ENCODE assay signal across 22 cellular contexts in genomic region chr19:904545-904944, GRCh38. TPM values are rescaled to one million over a fixed set of nuclear protein-coding genes. Genes with fewer than 3 reads are reported as not detected.
DNase-seq lines count a peak whose midpoint lies in the region; ATAC-seq and TF ChIP-seq lines count a peak whose summit lies in the region.
"Had no signal": no experiment of that assay in that cellular context is flagged by ENCODE, and none has a peak within 500 bp of the region (broad histone marks: within the 10 kb centered on the region; RNA-seq: fewer than 3 reads in every experiment).

No MANE protein-coding gene starts in this region.

- H3K4me3 Mint-ChIP-seq in activated CD8-positive, alpha-beta T cell treated with anti-CD3 and anti-CD28 coated beads for 36 hours: no peak overlapping the region
- H3K4me3 Mint-ChIP-seq in activated CD8-positive, alpha-beta T cell treated with anti-CD3 and anti-CD28 coated beads, Interleukin-2, amount 10 ng/mL, durations not matched to agents 7 days and 5 days: no peak overlapping the region
- H3K4me3 Mint-ChIP-seq in CD8-positive, alpha-beta T cell: no peak overlapping the region
- no peak overlapping the region for H3K4me3 Mint-ChIP-seq in nephron progenitor cell

- CTCF ChIA-PET in activated CD8-positive, alpha-beta T cell treated with anti-CD3 and anti-CD28 coated beads for 36 hours (lab: Charles Lee): interaction anchor here (2.0 kb wide), 1 partner anchor 41 kb away, joined by 6 read pairs; no protein-coding TSS in a partner anchor
- CTCF ChIA-PET in activated CD8-positive, alpha-beta T cell treated with anti-CD3 and anti-CD28 coated beads, Interleukin-2, amount 10 ng/mL, durations not matched to agents 7 days and 5 days (lab: Charles Lee): interaction anchor here (1.1 kb wide), 1 partner anchor 11 kb away, joined by 3 read pairs; the partner anchor contains the start of genes MED16 and RNU6-9
- CTCF ChIA-PET in CD8-positive, alpha-beta T cell (lab: Charles Lee): interaction anchor here (1.1 to 3.1 kb wide), 4 partner anchors 16 to 48 kb away, joined by 4 to 18 read pairs (median 8); no protein-coding TSS in a partner anchor

- no peak overlapping the region for H3K4me3 ChIP-seq in CD8-positive, alpha-beta T cell (ENCODE audit: low read depth, low read length)
- H3K4me3 ChIP-seq in body of pancreas (no peak overlapping the region), lower leg skin (ENCODE audit: low read depth, poor library complexity, severe bottlenecking) (no peak overlapping the region)
- H3K4me3 ChIP-seq: GM12878, Peyer's patch had no signal

- H3K36me3 ChIP-seq in CD8-positive, alpha-beta T cell (ENCODE audit: insufficient read depth, low read length): peaks cover 8% of the 10 kb centered on the region
- no peaks in the 10 kb centered on the region for H3K36me3 ChIP-seq in body of pancreas (replicated peaks in 1 of 2; ENCODE audit: insufficient read depth in 1 of 2, low read depth in 2 of 2)

- no peak for TF ChIP-seq CTCF in activated CD8-positive, alpha-beta T cell treated with anti-CD3 and anti-CD28 coated beads for 36 hours (IDR thresholded peaks at IDR 0.05)
- TF ChIP-seq CTCF in CD8-positive, alpha-beta T cell (IDR thresholded peaks at IDR 0.05): no peak
- TF ChIP-seq CTCF in body of pancreas (IDR thresholded peaks at IDR 0.05) (no peak), nephron progenitor cell (IDR thresholded peaks at IDR 0.05) (no peak), lower leg skin (IDR thresholded peaks at IDR 0.05) (no peak)

- ATAC-seq in activated CD8-positive, alpha-beta T cell treated with anti-CD3 and anti-CD28 coated beads for 36 hours: no peak
- ATAC-seq in activated CD8-positive, alpha-beta T cell treated with anti-CD3 and anti-CD28 coated beads, Interleukin-2, amount 10 ng/mL, durations not matched to agents 7 days and 5 days: no peak
- no peak for ATAC-seq in CD8-positive, alpha-beta T cell
- no peak for ATAC-seq in body of pancreas
- ATAC-seq: GM12878, HCT116 had no signal

- POLR2A ChIA-PET in activated CD8-positive, alpha-beta T cell treated with anti-CD3 and anti-CD28 coated beads for 36 hours (lab: Charles Lee): interaction anchor here (0.6 to 1.5 kb wide), 3 partner anchors 10 to 13 kb away, joined by 3 to 7 read pairs (median 4); partner anchors contain the start of genes MED16 and RNU6-9
- POLR2A ChIA-PET in activated CD8-positive, alpha-beta T cell treated with anti-CD3 and anti-CD28 coated beads, Interleukin-2, amount 10 ng/mL, durations not matched to agents 7 days and 5 days (lab: Charles Lee): interaction anchor here (0.6 kb wide), 1 partner anchor 63 kb away, joined by 3 read pairs; no protein-coding TSS in a partner anchor
- POLR2A ChIA-PET in CD8-positive, alpha-beta T cell (lab: Charles Lee): no interaction called here

- no peaks in the 10 kb centered on the region for H3K9me3 ChIP-seq in CD8-positive, alpha-beta T cell (ENCODE audit: low read length)
- no peaks in the 10 kb centered on the region for H3K9me3 ChIP-seq in body of pancreas
- H3K9me3 ChIP-seq: Peyer's patch had no signal

- H3K27ac Mint-ChIP-seq in activated CD8-positive, alpha-beta T cell treated with anti-CD3 and anti-CD28 coated beads for 36 hours: peak overlapping the region; percentile 30
- no peak overlapping the region for H3K27ac Mint-ChIP-seq in activated CD8-positive, alpha-beta T cell treated with anti-CD3 and anti-CD28 coated beads, Interleukin-2, amount 10 ng/mL, durations not matched to agents 7 days and 5 days
- peak overlapping the region; percentile 100 for H3K27ac Mint-ChIP-seq in CD8-positive, alpha-beta T cell
- H3K27ac Mint-ChIP-seq in nephron progenitor cell: peak overlapping the region; percentile 71

- H3K9me3 Mint-ChIP-seq in activated CD8-positive, alpha-beta T cell treated with anti-CD3 and anti-CD28 coated beads for 36 hours: no peaks in the 10 kb centered on the region
- H3K9me3 Mint-ChIP-seq in activated CD8-positive, alpha-beta T cell treated with anti-CD3 and anti-CD28 coated beads, Interleukin-2, amount 10 ng/mL, durations not matched to agents 7 days and 5 days (ENCODE audit: insufficient read depth): no peaks in the 10 kb centered on the region
- H3K9me3 Mint-ChIP-seq in CD8-positive, alpha-beta T cell: no peaks in the 10 kb centered on the region
- H3K9me3 Mint-ChIP-seq in nephron progenitor cell: no peaks in the 10 kb centered on the region

- 90 to 91% methylated on average over 8 of the region's 8 CpGs for WGBS in body of pancreas, 2 donors
- 91 to 93% methylated on average over 8 of the region's 8 CpGs for WGBS in lower leg skin, 2 donors

- H3K27ac ChIP-seq in CD8-positive, alpha-beta T cell (ENCODE audit: low read depth, low read length): no peak overlapping the region
- peak overlapping the region in 3 of 4 donors; percentile 69 to 78 (median 77) for H3K27ac ChIP-seq in body of pancreas
- H3K27ac ChIP-seq: Peyer's patch had no signal

- TF ChIP-seq POLR2A in body of pancreas (IDR thresholded peaks at IDR 0.05) (no peak), lower leg skin (IDR thresholded peaks at IDR 0.05) (no peak)

- H3K27me3 ChIP-seq in CD8-positive, alpha-beta T cell (ENCODE audit: insufficient read depth, low read length): no peaks in the 10 kb centered on the region
- H3K27me3 ChIP-seq in body of pancreas: no peaks in the 10 kb centered on the region
- H3K27me3 ChIP-seq: Peyer's patch had no signal

- peaks cover 61% of the 10 kb centered on the region for H3K4me1 ChIP-seq in CD8-positive, alpha-beta T cell (ENCODE audit: insufficient read depth, low read length)
- H3K4me1 ChIP-seq in body of pancreas: peaks cover 23% of the 10 kb centered on the region

- H3K4me1 Mint-ChIP-seq in activated CD8-positive, alpha-beta T cell treated with anti-CD3 and anti-CD28 coated beads for 36 hours (ENCODE audit: low read depth): peaks cover 52% of the 10 kb centered on the region
- peaks cover 50% of the 10 kb centered on the region for H3K4me1 Mint-ChIP-seq in activated CD8-positive, alpha-beta T cell treated with anti-CD3 and anti-CD28 coated beads, Interleukin-2, amount 10 ng/mL, durations not matched to agents 7 days and 5 days (ENCODE audit: low read depth)
- peaks cover 52% of the 10 kb centered on the region for H3K4me1 Mint-ChIP-seq in CD8-positive, alpha-beta T cell (ENCODE audit: low read depth)
- peaks cover 17% of the 10 kb centered on the region for H3K4me1 Mint-ChIP-seq in nephron progenitor cell

- no peaks in the 10 kb centered on the region for H3K27me3 Mint-ChIP-seq in activated CD8-positive, alpha-beta T cell treated with anti-CD3 and anti-CD28 coated beads for 36 hours
- H3K27me3 Mint-ChIP-seq in activated CD8-positive, alpha-beta T cell treated with anti-CD3 and anti-CD28 coated beads, Interleukin-2, amount 10 ng/mL, durations not matched to agents 7 days and 5 days (ENCODE audit: low read depth): no peaks in the 10 kb centered on the region
- H3K27me3 Mint-ChIP-seq in CD8-positive, alpha-beta T cell (ENCODE audit: low read depth): no peaks in the 10 kb centered on the region
- H3K27me3 Mint-ChIP-seq in nephron progenitor cell (ENCODE audit: low read depth, poor library complexity): peaks cover 4% of the 10 kb centered on the region

- H3K36me3 Mint-ChIP-seq in activated CD8-positive, alpha-beta T cell treated with anti-CD3 and anti-CD28 coated beads for 36 hours (ENCODE audit: low read depth): peaks cover 8% of the 10 kb centered on the region
- peaks cover 20% of the 10 kb centered on the region for H3K36me3 Mint-ChIP-seq in activated CD8-positive, alpha-beta T cell treated with anti-CD3 and anti-CD28 coated beads, Interleukin-2, amount 10 ng/mL, durations not matched to agents 7 days and 5 days (ENCODE audit: low read depth)
- peaks cover 29% of the 10 kb centered on the region for H3K36me3 Mint-ChIP-seq in CD8-positive, alpha-beta T cell
- H3K36me3 Mint-ChIP-seq in nephron progenitor cell (ENCODE audit: low read depth): no peaks in the 10 kb centered on the region

- no peak for DNase-seq in activated CD8-positive, alpha-beta T cell treated with anti-CD3 and anti-CD28 coated beads for 36 hours
- no peak for DNase-seq in activated CD8-positive, alpha-beta T cell treated with anti-CD3 and anti-CD28 coated beads, Interleukin-2, amount 10 ng/mL, durations not matched to agents 7 days and 5 days
- DNase-seq in CD8-positive, alpha-beta T cell: no peak
- DNase-seq in body of pancreas: no peak
- no peak for DNase-seq in nephron progenitor cell
- no peak for DNase-seq in lower leg skin (ENCODE audit: low spot score in 2 of 2)
- DNase-seq in globus pallidus (ENCODE audit: low spot score): no peak
- DNase-seq in hepatic stellate cell (ENCODE audit: low spot score): no peak
- DNase-seq: C1 segment of cervical spinal cord, Calu3, DMS79, IMR-90, MV-4-11, NCI-H1436, NCI-H2029 treated with DMSO at 0.1 percent for 48 hours, NCI-H510A, Peyer's patch, SHP77 treated with DMSO at 0.1 percent for 48 hours had no signal

- intact Hi-C loops in activated CD8-positive, alpha-beta T cell treated with anti-CD3 and anti-CD28 coated beads for 36 hours (cut with micrococcal nuclease): no loop called here
- intact Hi-C loops in CD8-positive, alpha-beta T cell (cut with DNase I, micrococcal nuclease): no loop called here
- intact Hi-C loops in body of pancreas (cut with DNase I) (no loop called here), lower leg skin (cut with DNase I; ENCODE audit: low total_unique reads) (no loop called here)

RNA-seq across cellular contexts. Expression of gene R3HDM4, which starts 8.5 kb away (rescaled TPM):
- total RNA-seq in activated CD8-positive, alpha-beta T cell treated with anti-CD3 and anti-CD28 coated beads for 36 hours: 10 to 100 TPM; 58.4 to 61.5 TPM
- 10 to 100 TPM; 75.9 to 76.7 TPM for total RNA-seq in activated CD8-positive, alpha-beta T cell treated with anti-CD3 and anti-CD28 coated beads, Interleukin-2, amount 10 ng/mL, durations not matched to agents 7 days and 5 days
- 100 to 1,000 TPM; 242 to 261 TPM for total RNA-seq in CD8-positive, alpha-beta T cell
- 10 to 100 TPM; 11.2 to 34.0 TPM for total RNA-seq in body of pancreas
- 10 to 100 TPM; 58.1 to 75.6 (median 65.8) TPM for total RNA-seq in lower leg skin

RNA-seq across cellular contexts. Expression of gene RNU6-9, which starts 11.3 kb away (rescaled TPM):
- not detected for total RNA-seq in activated CD8-positive, alpha-beta T cell treated with anti-CD3 and anti-CD28 coated beads for 36 hours
- total RNA-seq in activated CD8-positive, alpha-beta T cell treated with anti-CD3 and anti-CD28 coated beads, Interleukin-2, amount 10 ng/mL, durations not matched to agents 7 days and 5 days: not detected
- not detected for total RNA-seq in CD8-positive, alpha-beta T cell
- not detected for total RNA-seq in body of pancreas
- total RNA-seq in lower leg skin: not detected
- total RNA-seq: A172, Calu3, G401, GM12878, IMR-90, Peyer's patch had no signal

RNA-seq across cellular contexts. Expression of gene MED16, which starts 11.6 kb away (rescaled TPM):
- total RNA-seq in activated CD8-positive, alpha-beta T cell treated with anti-CD3 and anti-CD28 coated beads for 36 hours: 10 to 100 TPM; 37.6 to 37.8 TPM
- 10 to 100 TPM; 55.9 to 60.4 TPM for total RNA-seq in activated CD8-positive, alpha-beta T cell treated with anti-CD3 and anti-CD28 coated beads, Interleukin-2, amount 10 ng/mL, durations not matched to agents 7 days and 5 days
- total RNA-seq in CD8-positive, alpha-beta T cell: 10 to 100 TPM; 32.6 to 35.3 TPM
- total RNA-seq in body of pancreas: 10 to 100 TPM; 35.0 to 49.8 TPM
- total RNA-seq in lower leg skin: 10 to 100 TPM; 41.7 to 62.3 (median 45.5) TPM

RNA-seq across cellular contexts. Expression of gene KISS1R, which starts 12.6 kb away (rescaled TPM):
- total RNA-seq in activated CD8-positive, alpha-beta T cell treated with anti-CD3 and anti-CD28 coated beads for 36 hours: 10 to 100 TPM; 14.0 to 15.5 TPM
- total RNA-seq in activated CD8-positive, alpha-beta T cell treated with anti-CD3 and anti-CD28 coated beads, Interleukin-2, amount 10 ng/mL, durations not matched to agents 7 days and 5 days: 1 to 10 TPM in 1 of 2 experiments, under 1 TPM in 1; 0.55 to 1.1 TPM
- total RNA-seq in CD8-positive, alpha-beta T cell: under 1 TPM; 0.81 to 0.90 TPM
- total RNA-seq in body of pancreas (1 to 10 TPM in 1 of 2 donors, not detected in 1; 3.3 TPM), lower leg skin (1 to 10 TPM in 1 of 4 donors, under 1 TPM in 1, not detected in 2; 0.88 to 3.5 TPM)
- total RNA-seq: A172, Calu3, IMR-90, Peyer's patch had no signal

RNA-seq across cellular contexts. Expression of gene ARID3A, which starts 21.3 kb away (rescaled TPM):
- total RNA-seq in activated CD8-positive, alpha-beta T cell treated with anti-CD3 and anti-CD28 coated beads for 36 hours: 10 to 100 TPM; 18.7 to 22.1 TPM
- total RNA-seq in activated CD8-positive, alpha-beta T cell treated with anti-CD3 and anti-CD28 coated beads, Interleukin-2, amount 10 ng/mL, durations not matched to agents 7 days and 5 days: 10 to 100 TPM; 26.7 to 27.7 TPM
- total RNA-seq in CD8-positive, alpha-beta T cell: 1 to 10 TPM; 2.0 to 2.7 TPM
- total RNA-seq in body of pancreas (1 to 10 TPM; 3.1 to 5.9 TPM), lower leg skin (1 to 10 TPM; 1.8 to 9.4 (median 5.6) TPM)
